Comparison of ENCODE assay signal across 1 cellular context in genomic region chr5:151251001-151251551, GRCh38.
TF ChIP-seq lines count a peak whose summit lies in the region.

No MANE protein-coding gene starts in this region.

TF ChIP-seq in H1, 55 proteins besides CTCF, POLR2A, EP300 and RAD21:
- TF ChIP-seq, protein P1, sequence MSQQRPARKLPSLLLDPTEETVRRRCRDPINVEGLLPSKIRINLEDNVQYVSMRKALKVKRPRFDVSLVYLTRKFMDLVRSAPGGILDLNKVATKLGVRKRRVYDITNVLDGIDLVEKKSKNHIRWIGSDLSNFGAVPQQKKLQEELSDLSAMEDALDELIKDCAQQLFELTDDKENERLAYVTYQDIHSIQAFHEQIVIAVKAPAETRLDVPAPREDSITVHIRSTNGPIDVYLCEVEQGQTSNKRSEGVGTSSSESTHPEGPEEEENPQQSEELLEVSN (IDR thresholded peaks at IDR 0.05), result no peak
- TF ChIP-seq SIRT6 (IDR thresholded peaks at IDR 0.05; ENCODE audit: low read length) (no peak), CBX5 (IDR thresholded peaks at IDR 0.05; ENCODE audit: low read depth, low read length) (no peak), BRCA1 (IDR thresholded peaks at IDR 0.05; ENCODE audit: low read depth, low read length) (no peak), GABPA (IDR thresholded peaks at IDR 0.05; ENCODE audit: borderline replicate concordance, insufficient read depth, low read length) (no peak), RNF2 (IDR thresholded peaks at IDR 0.05; ENCODE audit: borderline replicate concordance, low read depth, low read length, missing control alignments, poor library complexity, severe bottlenecking) (no peak), TAF7 (optimal IDR thresholded peaks at IDR 0.05; ENCODE audit: borderline replicate concordance, low read depth, low read length) (no peak), MAX (IDR thresholded peaks at IDR 0.05) (no peak), GTF2F1 (IDR thresholded peaks at IDR 0.05; ENCODE audit: borderline replicate concordance, low read depth, low read length) (no peak), SP2 (IDR thresholded peaks at IDR 0.05; ENCODE audit: low read length) (no peak), POLR2AphosphoS5 (IDR thresholded peaks at IDR 0.05; ENCODE audit: low read depth, low read length) (no peak), CHD1 (IDR thresholded peaks at IDR 0.05; ENCODE audit: low read depth, low read length) (no peak), RBBP5 (IDR thresholded peaks at IDR 0.05; ENCODE audit: borderline replicate concordance, low read depth, low read length) (no peak), YY1 (IDR thresholded peaks at IDR 0.05; ENCODE audit: low read depth, low read length) (no peak), BACH1 (IDR thresholded peaks at IDR 0.05; ENCODE audit: low read length) (no peak), POU5F1 (IDR thresholded peaks at IDR 0.05; ENCODE audit: low read depth, low read length) (no peak), CBX8 (IDR thresholded peaks at IDR 0.05; ENCODE audit: borderline replicate concordance, low read depth, low read length) (no peak)
- TF ChIP-seq, protein P2, sequence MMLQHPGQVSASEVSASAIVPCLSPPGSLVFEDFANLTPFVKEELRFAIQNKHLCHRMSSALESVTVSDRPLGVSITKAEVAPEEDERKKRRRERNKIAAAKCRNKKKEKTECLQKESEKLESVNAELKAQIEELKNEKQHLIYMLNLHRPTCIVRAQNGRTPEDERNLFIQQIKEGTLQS (IDR thresholded peaks at IDR 0.05; ENCODE audit: insufficient read depth, low read depth, low read length), result no peak
- TF ChIP-seq, protein P3, sequence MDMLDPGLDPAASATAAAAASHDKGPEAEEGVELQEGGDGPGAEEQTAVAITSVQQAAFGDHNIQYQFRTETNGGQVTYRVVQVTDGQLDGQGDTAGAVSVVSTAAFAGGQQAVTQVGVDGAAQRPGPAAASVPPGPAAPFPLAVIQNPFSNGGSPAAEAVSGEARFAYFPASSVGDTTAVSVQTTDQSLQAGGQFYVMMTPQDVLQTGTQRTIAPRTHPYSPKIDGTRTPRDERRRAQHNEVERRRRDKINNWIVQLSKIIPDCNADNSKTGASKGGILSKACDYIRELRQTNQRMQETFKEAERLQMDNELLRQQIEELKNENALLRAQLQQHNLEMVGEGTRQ (IDR thresholded peaks at IDR 0.05; ENCODE audit: low read length), result no peak
